ENCODE assay signal across 34 cellular contexts in the genomic region with DNA sequence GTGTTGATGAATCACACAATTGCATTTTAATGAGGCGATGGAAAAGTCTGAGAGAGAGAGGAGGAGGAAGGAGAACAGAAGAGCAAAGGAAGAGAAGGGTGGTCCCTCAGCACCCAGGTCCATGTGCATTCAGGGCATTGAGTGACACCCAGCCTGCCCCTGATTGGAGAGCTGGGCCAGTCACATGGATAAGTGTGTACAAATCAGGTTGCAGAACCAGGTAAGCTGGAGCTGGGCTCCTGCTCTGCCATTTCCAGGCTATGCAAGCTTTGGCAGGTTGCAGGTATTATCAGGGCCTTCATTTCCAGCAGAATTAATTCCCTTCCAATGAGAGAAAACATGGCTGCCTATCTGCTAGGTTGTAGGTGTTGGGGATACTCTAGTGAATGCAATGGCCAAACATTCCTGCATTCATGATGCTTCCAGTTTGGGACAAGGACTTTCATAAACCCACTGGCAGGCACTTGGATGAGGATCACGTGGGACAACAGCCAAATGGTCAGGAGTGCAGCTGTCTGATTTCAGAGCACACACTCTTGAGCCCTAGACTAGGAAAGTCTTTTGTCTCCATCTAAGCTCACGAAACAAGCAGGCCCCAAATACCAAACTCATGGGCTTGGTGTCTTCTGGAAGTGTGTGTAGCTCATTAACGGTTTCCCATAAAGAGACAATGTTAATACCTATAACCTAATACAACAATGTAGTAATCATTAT.
"Had no signal": no experiment of that assay in that cellular context is flagged by ENCODE, and none has a peak within 500 bp of the region (broad histone marks: within the 10 kb centered on the region; RNA-seq: fewer than 3 reads in every experiment).

No MANE protein-coding gene starts in this region.

- H3K27ac ChIP-seq: adrenal gland, body of pancreas, brain microvascular endothelial cell, breast epithelium, VCaP had no signal

- H3K9me3 ChIP-seq: adrenal gland, body of pancreas, breast epithelium had no signal

- DNase-seq: activated B cell treated with CpG ODN at 0.5 μM for 24 hours; activated CD4-positive, alpha-beta memory T cell treated with anti-CD3 and anti-CD28 coated beads for 36 hours; activated CD4-positive, alpha-beta T cell treated with anti-CD3 and anti-CD28 coated beads for 4 hours; activated CD4-positive, alpha-beta T cell treated with anti-CD3 and anti-CD28 coated beads, Interleukin-2, amount 10 ng/mL, durations not matched to agents 24 days and 14 days; activated CD4-positive, alpha-beta T cell treated with anti-CD3 and anti-CD28 coated beads, Interleukin-2, amount 50 U/mL, for 1 hour; activated CD4-positive, alpha-beta T cell treated with anti-CD3 and anti-CD28 coated beads, Interleukin-2, amount 50 U/mL, for 4 hours; activated CD4-positive, CD25-positive, alpha-beta regulatory T cell treated with anti-CD3 and anti-CD28 coated beads, Interleukin-2, amount 50 U/mL, for 72 hours; activated CD8-positive, alpha-beta memory T cell treated with anti-CD3 and anti-CD28 coated beads, Interleukin-2, amount 50 U/mL, for 4 hours; activated CD8-positive, alpha-beta T cell treated with anti-CD3 and anti-CD28 coated beads for 36 hours; activated effector memory CD4-positive, alpha-beta T cell treated with anti-CD3 and anti-CD28 coated beads, Interleukin-2, amount 50 U/mL, for 16 hours; activated gamma-delta T cell treated with Interleukin-2 at 50 U/mL for 16 hours; activated naive CD4-positive, alpha-beta T cell; activated naive CD4-positive, alpha-beta T cell treated with anti-CD3 and anti-CD28 coated beads for 36 hours; activated naive CD4-positive, alpha-beta T cell treated with anti-CD3 and anti-CD28 coated beads, Interleukin-2, amount 50 U/mL, for 16 hours; activated naive CD8-positive, alpha-beta T cell treated with anti-CD3 and anti-CD28 coated beads for 36 hours; activated T-cell treated with anti-CD3 and anti-CD28 coated beads for 4 hours; activated T-cell treated with anti-CD3 and anti-CD28 coated beads, Interleukin-2, amount 50 U/mL, for 1 hour; activated T-cell treated with anti-CD3 and anti-CD28 coated beads, Interleukin-2, amount 50 U/mL, for 4 hours; activated T-cell treated with anti-CD3 and anti-CD28 coated beads, Interleukin-2, amount 50 U/mL, for 72 hours; adrenal gland; amniotic stem cell; aorta; body of pancreas; brain microvascular endothelial cell; central memory CD4-positive, alpha-beta T cell; T-cell; T-helper 2 cell; T-helper 9 cell had no signal

- H3K27me3 ChIP-seq: adrenal gland, body of pancreas, brain microvascular endothelial cell, breast epithelium had no signal

- FAIRE-seq: astrocyte, TTC549 had no signal

- H3K4me1 ChIP-seq: adrenal gland, body of pancreas, breast epithelium had no signal

- H3K4me3 ChIP-seq: adrenal gland, body of pancreas, breast epithelium had no signal

- ATAC-seq: activated CD8-positive, alpha-beta T cell treated with anti-CD3 and anti-CD28 coated beads for 36 hours; activated naive CD4-positive, alpha-beta T cell treated with anti-CD3 and anti-CD28 coated beads, Interleukin-2, amount 50 U/mL, for 72 hours; activated T-cell treated with anti-CD3 and anti-CD28 coated beads, Interleukin-2, amount 50 U/mL, for 4 hours; activated T-cell treated with anti-CD3 and anti-CD28 coated beads, Interleukin-2, amount 50 U/mL, for 72 hours; activated T-helper 17 cell treated with anti-CD3 and anti-CD28 coated beads, Interleukin-2, amount 50 U/mL, for 72 hours; body of pancreas; T-cell had no signal

- H3K36me3 ChIP-seq: adrenal gland, brain microvascular endothelial cell, breast epithelium had no signal
